Comparison of ENCODE assay signal across 10 cellular contexts in genomic region chr1:31396633-31397351, GRCh38. TPM values are rescaled to one million over a fixed set of nuclear protein-coding genes. Genes with fewer than 3 reads are reported as not detected.
DNase-seq lines count a peak whose midpoint lies in the region; ATAC-seq and TF ChIP-seq lines count a peak whose summit lies in the region.
"Had no signal": no experiment of that assay in that cellular context is flagged by ENCODE, and none has a peak within 500 bp of the region (broad histone marks: within the 10 kb centered on the region; RNA-seq: fewer than 3 reads in every experiment).

No MANE protein-coding gene starts in this region.

- no peak for ATAC-seq in GM21367 (IDR thresholded peaks at IDR 0.05; ENCODE audit: unreplicated experiment)
- no peak for ATAC-seq in aorta (ENCODE audit: low FRiP score)
- no peak for ATAC-seq in HG02798 (IDR thresholded peaks at IDR 0.05; ENCODE audit: poor library complexity, unreplicated experiment)
- ATAC-seq: psoas muscle had no signal

- intact Hi-C loops in aorta (cut with DNase I), result no loop called here

- no peak overlapping the region for H3K27ac ChIP-seq in aorta (ENCODE audit: low read depth in 1 of 2, low read length in 2 of 2)
- H3K27ac ChIP-seq: coronary artery, psoas muscle had no signal

- H3K9me3 ChIP-seq in aorta (ENCODE audit: control insufficient read depth, low read length), result no peaks in the 10 kb centered on the region
- H3K9me3 ChIP-seq: psoas muscle had no signal

- H3K4me3 ChIP-seq in GM12865 (ENCODE audit: low read depth, low read length), result no peak overlapping the region
- H3K4me3 ChIP-seq in NB4 (ENCODE audit: low read depth, low read length), result no peak overlapping the region
- H3K4me3 ChIP-seq in aorta (ENCODE audit: low read length in 2 of 2), result no peak overlapping the region
- H3K4me3 ChIP-seq: coronary artery, psoas muscle had no signal

- no peaks in the 10 kb centered on the region for H3K27me3 Mint-ChIP-seq in chondrocyte (ENCODE audit: low read depth)

- H3K27me3 ChIP-seq in aorta (ENCODE audit: control insufficient read depth in 1 of 2, insufficient read depth in 2 of 2, low read length in 1 of 2), result no peaks in the 10 kb centered on the region

- H3K4me1 ChIP-seq in aorta (ENCODE audit: control insufficient read depth in 1 of 2, insufficient read depth in 2 of 2, low read length in 2 of 2), result no peaks in the 10 kb centered on the region

- no peak for DNase-seq in GM12865 (ENCODE audit: low read depth)
- peak; percentile 95 for DNase-seq in NB4 (ENCODE audit: low read depth)
- no peak for DNase-seq in chondrocyte (ENCODE audit: low spot score)
- peak; percentile 83 for DNase-seq in non-pigmented ciliary epithelial cell (ENCODE audit: low read depth)
- DNase-seq in aorta, result no peak
- no peak for DNase-seq in pons (ENCODE audit: low spot score)
- DNase-seq: psoas muscle had no signal

- H3K4me3 Mint-ChIP-seq in chondrocyte (ENCODE audit: unreplicated experiment), result no peak overlapping the region

- H3K36me3 Mint-ChIP-seq in chondrocyte (ENCODE audit: low read depth), result no peaks in the 10 kb centered on the region

- H3K36me3 ChIP-seq in aorta (ENCODE audit: control insufficient read depth in 1 of 2, insufficient read depth in 2 of 2, low read length in 1 of 2), result no peaks in the 10 kb centered on the region

- TF ChIP-seq POLR2A in NB4 (IDR thresholded peaks at IDR 0.05; ENCODE audit: extremely low read depth, insufficient read length), result no peak

- H3K9me3 Mint-ChIP-seq in chondrocyte (ENCODE audit: low read depth), result no peaks in the 10 kb centered on the region

- 95 to 98% methylated on average over 3 of the region's 3 CpGs for WGBS in aorta, 2 donors

- TF ChIP-seq CTCF in GM12865 (IDR thresholded peaks at IDR 0.05; ENCODE audit: insufficient read depth, low read depth, low read length, missing control alignments) (peak; percentile 31), NB4 (IDR thresholded peaks at IDR 0.05; ENCODE audit: low read depth, low read length) (peak; percentile 60), chondrocyte (IDR thresholded peaks at IDR 0.05) (peak; percentile 67)

- H3K27ac Mint-ChIP-seq in chondrocyte (ENCODE audit: unreplicated experiment), result no peak overlapping the region

- peaks cover 13% of the 10 kb centered on the region for H3K4me1 Mint-ChIP-seq in chondrocyte (ENCODE audit: low read depth)

RNA-seq across cellular contexts. Expression of gene SERINC2, which starts 16.2 kb away (rescaled TPM):
- total RNA-seq in chondrocyte, result 9.1 to 19.8 TPM (median 19.1 TPM) in 3 replicates
- total RNA-seq in aorta, result 1 to 10 TPM; 2.5 to 3.7 TPM
- polyA plus RNA-seq in aorta, result 10 to 100 TPM in 1 of 2 donors, 1 to 10 TPM in 1; 3.3 to 20.7 TPM

RNA-seq across cellular contexts. Expression of gene FABP3, which starts 23.9 kb away (rescaled TPM):
- total RNA-seq in chondrocyte, result 51.8 to 83.8 TPM (median 81.4 TPM) in 3 replicates
- total RNA-seq in aorta, result 10 to 100 TPM; 30.8 to 82.0 TPM
- polyA plus RNA-seq in aorta, result 10 to 100 TPM in 1 of 2 donors, 1 to 10 TPM in 1; 6.9 to 50.7 TPM

Comparison
In these comparisons a context has a peak if more than half of its experiments do, and no peak if none do; other contexts are left out.
1. DNase-seq: peak in NB4 (single experiment) and non-pigmented ciliary epithelial cell (single experiment); none in GM12865 (single experiment), chondrocyte (single experiment), aorta (0 of 2) and pons (single experiment).
2. Peak in every context shown above with its lines, with median percentiles within 50 percentile points of each other: CTCF ChIP-seq.